ENCODE assay signal across 18 cellular contexts in genomic region chr10:119273413-119273812, GRCh38.
DNase-seq lines count a peak whose midpoint lies in the region; ATAC-seq and TF ChIP-seq lines count a peak whose summit lies in the region.
"Had no signal": no experiment of that assay in that cellular context is flagged by ENCODE, and none has a peak within 500 bp of the region (broad histone marks: within the 10 kb centered on the region; RNA-seq: fewer than 3 reads in every experiment).

No MANE protein-coding gene starts in this region.

- no peak for DNase-seq in CD4-positive, alpha-beta T cell
- peak; percentile 56 for DNase-seq in Karpas-422
- DNase-seq in memory B cell (ENCODE audit: low spot score in 2 of 2), result no peak
- DNase-seq in NCI-H2196 (lab: John Stamatoyannopoulos, UW; ENCODE audit: unreplicated experiment), result no peak
- no peak for DNase-seq in stimulated activated effector memory CD8-positive, alpha-beta T cell treated with anti-CD3 and anti-CD28 coated beads, Interleukin-12 subunit alpha, Interleukin-12 subunit beta, amount 100 ng/mL, for 72 hours (ENCODE audit: low spot score in 2 of 2)
- DNase-seq in tibial artery, result no peak
- DNase-seq: ACHN, DMS 273 treated with DMSO at 0.1 percent for 48 hours, GOT3, HFFc6, NCI-H1930, NCI-H2171, NCI-H774, Right ventricle myocardium superior had no signal

- H3K9ac ChIP-seq in Karpas-422 (ENCODE audit: low read length), result no peak overlapping the region

- no peak for ATAC-seq in CD4-positive, alpha-beta T cell (ENCODE audit: poor library complexity)
- ATAC-seq in memory B cell (ENCODE audit: low read depth), result no peak
- no peak for ATAC-seq in stimulated activated memory B cell treated with anti-CD40 and anti-IgM and Interleukin-4, amounts not matched to agents 10 μg/mL and 1 μg/mL and 100 μg/mL, for 72 hours
- ATAC-seq in stimulated activated effector memory CD8-positive, alpha-beta T cell treated with anti-CD3 and anti-CD28 coated beads, Interleukin-12 subunit alpha, Interleukin-12 subunit beta, amount 100 ng/mL, for 72 hours, result no peak
- no peak for ATAC-seq in GM18858 (IDR thresholded peaks at IDR 0.05; ENCODE audit: unreplicated experiment)
- ATAC-seq: HepG2, Panc1 had no signal

- H3K4me1 Mint-ChIP-seq in CD4-positive, alpha-beta T cell (ENCODE audit: low read depth), result peaks cover 64% of the 10 kb centered on the region
- peaks cover 57% of the 10 kb centered on the region for H3K4me1 Mint-ChIP-seq in memory B cell
- H3K4me1 Mint-ChIP-seq in stimulated activated memory B cell treated with anti-CD40 and anti-IgM and Interleukin-4, amounts not matched to agents 10 μg/mL and 1 μg/mL and 100 μg/mL, for 72 hours, result peaks cover 78% of the 10 kb centered on the region
- peaks cover 33% of the 10 kb centered on the region for H3K4me1 Mint-ChIP-seq in stimulated activated effector memory CD8-positive, alpha-beta T cell treated with anti-CD3 and anti-CD28 coated beads, Interleukin-12 subunit alpha, Interleukin-12 subunit beta, amount 100 ng/mL, for 72 hours

- H3K36me3 Mint-ChIP-seq in CD4-positive, alpha-beta T cell (ENCODE audit: low read depth), result peaks cover 9% of the 10 kb centered on the region
- peaks cover 8% of the 10 kb centered on the region for H3K36me3 Mint-ChIP-seq in memory B cell
- peaks cover 8% of the 10 kb centered on the region for H3K36me3 Mint-ChIP-seq in stimulated activated memory B cell treated with anti-CD40 and anti-IgM and Interleukin-4, amounts not matched to agents 10 μg/mL and 1 μg/mL and 100 μg/mL, for 72 hours
- peaks cover 16% of the 10 kb centered on the region for H3K36me3 Mint-ChIP-seq in stimulated activated effector memory CD8-positive, alpha-beta T cell treated with anti-CD3 and anti-CD28 coated beads, Interleukin-12 subunit alpha, Interleukin-12 subunit beta, amount 100 ng/mL, for 72 hours

- H3K27ac ChIP-seq in CD4-positive, alpha-beta T cell (ENCODE audit: low read depth, low read length), result no peak overlapping the region
- H3K27ac ChIP-seq in Karpas-422 (ENCODE audit: low read length), result no peak overlapping the region
- H3K27ac ChIP-seq in tibial artery, result peak overlapping the region in 1 of 2 donors; percentile 53

- H3K9me3 ChIP-seq in CD4-positive, alpha-beta T cell (ENCODE audit: control insufficient read depth, low read length), result no peaks in the 10 kb centered on the region
- no peaks in the 10 kb centered on the region for H3K9me3 ChIP-seq in Karpas-422 (ENCODE audit: low read length)
- H3K9me3 ChIP-seq in tibial artery, result no peaks in the 10 kb centered on the region

- CTCF ChIA-PET in CD4-positive, alpha-beta T cell (lab: Charles Lee), result interaction anchor here (4.3 kb wide), 1 partner anchor 67 kb away, joined by 25 read pairs; the partner anchor contains the start of gene GRK5

- H3K79me2 ChIP-seq in Karpas-422 (ENCODE audit: low read length), result no peaks in the 10 kb centered on the region

- no peaks in the 10 kb centered on the region for H3K27me3 Mint-ChIP-seq in CD4-positive, alpha-beta T cell
- no peaks in the 10 kb centered on the region for H3K27me3 Mint-ChIP-seq in memory B cell
- no peaks in the 10 kb centered on the region for H3K27me3 Mint-ChIP-seq in stimulated activated memory B cell treated with anti-CD40 and anti-IgM and Interleukin-4, amounts not matched to agents 10 μg/mL and 1 μg/mL and 100 μg/mL, for 72 hours

- H2AFZ ChIP-seq in Karpas-422 (ENCODE audit: low read length), result no peak overlapping the region

- peaks cover 63% of the 10 kb centered on the region for H3K4me1 ChIP-seq in Karpas-422 (ENCODE audit: low read length)
- peaks cover 5 to 70% (median 39%) of the 10 kb centered on the region in 4 donors for H3K4me1 ChIP-seq in tibial artery

- H3K27ac Mint-ChIP-seq in CD4-positive, alpha-beta T cell, result peak overlapping the region; percentile 52
- peak overlapping the region; percentile 100 for H3K27ac Mint-ChIP-seq in memory B cell
- peak overlapping the region; percentile 92 for H3K27ac Mint-ChIP-seq in stimulated activated memory B cell treated with anti-CD40 and anti-IgM and Interleukin-4, amounts not matched to agents 10 μg/mL and 1 μg/mL and 100 μg/mL, for 72 hours
- no peak overlapping the region for H3K27ac Mint-ChIP-seq in stimulated activated effector memory CD8-positive, alpha-beta T cell treated with anti-CD3 and anti-CD28 coated beads, Interleukin-12 subunit alpha, Interleukin-12 subunit beta, amount 100 ng/mL, for 72 hours

- no peaks in the 10 kb centered on the region for H3K36me3 ChIP-seq in Karpas-422 (ENCODE audit: insufficient read depth, low read length)
- H3K36me3 ChIP-seq in tibial artery, result no peaks in the 10 kb centered on the region

- no peaks in the 10 kb centered on the region for H3K9me2 ChIP-seq in Karpas-422 (replicated peaks; ENCODE audit: insufficient read depth, low read length)

- POLR2A ChIA-PET in CD4-positive, alpha-beta T cell (lab: Charles Lee), result interaction anchor here (1.2 kb wide), 1 partner anchor 20 kb away, joined by 5 read pairs; no protein-coding TSS in a partner anchor

- H3K27me3 ChIP-seq in CD4-positive, alpha-beta T cell (ENCODE audit: control insufficient read depth, insufficient read depth, low read length), result no peaks in the 10 kb centered on the region
- H3K27me3 ChIP-seq in Karpas-422 (ENCODE audit: low read length) (0 out of 2 replicates have a peak, but pooled peaks cover 3% of the 10 kb centered on the region), tibial artery (no peaks in the 10 kb centered on the region)

- peak overlapping the region; percentile 47 for H3K4me3 Mint-ChIP-seq in CD4-positive, alpha-beta T cell
- H3K4me3 Mint-ChIP-seq in memory B cell, result no peak overlapping the region
- H3K4me3 Mint-ChIP-seq in stimulated activated memory B cell treated with anti-CD40 and anti-IgM and Interleukin-4, amounts not matched to agents 10 μg/mL and 1 μg/mL and 100 μg/mL, for 72 hours, result no peak overlapping the region
- no peak overlapping the region for H3K4me3 Mint-ChIP-seq in stimulated activated effector memory CD8-positive, alpha-beta T cell treated with anti-CD3 and anti-CD28 coated beads, Interleukin-12 subunit alpha, Interleukin-12 subunit beta, amount 100 ng/mL, for 72 hours
- H3K4me3 Mint-ChIP-seq: HFFc6 had no signal

- H4K20me1 ChIP-seq in Karpas-422 (ENCODE audit: insufficient read depth, low read depth, low read length), result peaks cover 5% of the 10 kb centered on the region; the same call in 1 of the 2 replicates

- no peak for TF ChIP-seq CTCF in CD4-positive, alpha-beta T cell (IDR thresholded peaks at IDR 0.05)
- no peak for TF ChIP-seq CTCF in tibial artery (IDR thresholded peaks at IDR 0.05)

- H3K4me2 ChIP-seq in Karpas-422 (ENCODE audit: low read depth, low read length, poor library complexity, severe bottlenecking), result peak overlapping the region; percentile 24

- intact Hi-C loops in CD4-positive, alpha-beta T cell (cut with DNase I, micrococcal nuclease), result no loop called here
- intact Hi-C loops in tibial artery (cut with DNase I; ENCODE audit: low total_unique reads), result no loop called here

- no peaks in the 10 kb centered on the region for H3K9me3 Mint-ChIP-seq in CD4-positive, alpha-beta T cell
- H3K9me3 Mint-ChIP-seq in memory B cell, result no peaks in the 10 kb centered on the region
- H3K9me3 Mint-ChIP-seq in stimulated activated memory B cell treated with anti-CD40 and anti-IgM and Interleukin-4, amounts not matched to agents 10 μg/mL and 1 μg/mL and 100 μg/mL, for 72 hours, result no peaks in the 10 kb centered on the region
- H3K9me3 Mint-ChIP-seq in stimulated activated effector memory CD8-positive, alpha-beta T cell treated with anti-CD3 and anti-CD28 coated beads, Interleukin-12 subunit alpha, Interleukin-12 subunit beta, amount 100 ng/mL, for 72 hours, result no peaks in the 10 kb centered on the region
- H3K9me3 Mint-ChIP-seq: HFFc6 had no signal

- H3K4me3 ChIP-seq in Karpas-422 (ENCODE audit: low read length) (peak overlapping the region; percentile 3; the same call in 1 of the 2 replicates), tibial artery (no peak overlapping the region)
